12 cellular contexts compared by ENCODE assay signal in the genomic region with DNA sequence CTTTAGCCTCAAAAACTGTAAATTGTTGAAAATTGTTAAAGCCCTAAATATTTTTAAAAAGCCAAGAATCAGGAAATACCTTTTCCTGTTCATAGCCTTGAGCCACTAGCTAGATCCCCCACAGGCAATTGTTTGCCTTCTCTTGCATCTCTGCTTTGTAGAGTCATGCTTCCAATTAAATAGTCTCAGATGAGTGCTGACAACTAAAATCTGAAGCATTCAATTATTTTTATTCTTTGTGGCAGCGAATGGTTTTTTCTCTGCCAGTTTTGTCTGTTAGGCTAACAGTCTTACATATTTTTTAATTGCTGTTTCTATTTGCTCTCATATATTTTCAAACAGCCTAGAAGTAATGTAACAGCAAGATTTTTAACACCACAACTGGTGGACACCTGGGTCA.
"Had no signal": no experiment of that assay in that cellular context is flagged by ENCODE, and none has a peak within 500 bp of the region (broad histone marks: within the 10 kb centered on the region; RNA-seq: fewer than 3 reads in every experiment).

No MANE protein-coding gene starts in this region.

- FAIRE-seq: colon had no signal

- DNase-seq: activated CD4-positive, alpha-beta T cell treated with anti-CD3 and anti-CD28 coated beads, Interleukin-2, amount 10 ng/mL, durations not matched to agents 7 days and 5 days; activated CD4-positive, CD25-positive, alpha-beta regulatory T cell; activated CD8-positive, alpha-beta memory T cell treated with anti-CD3 and anti-CD28 coated beads for 24 hours; activated naive CD4-positive, alpha-beta T cell treated with anti-CD3 and anti-CD28 coated beads for 36 hours; islet precursor cell; left lung; stimulated activated CD4-positive, alpha-beta T cell treated with anti-CD3 and anti-CD28 coated beads, Interleukin-12 subunit alpha, Interleukin-12 subunit beta, amount 100 ng/mL, for 4 hours; stimulated activated naive CD4-positive, alpha-beta T cell; substantia nigra; transverse colon had no signal

- ATAC-seq: gastroesophageal sphincter, left lung had no signal
